ENCODE assay signal across 15 cellular contexts in the genomic region with DNA sequence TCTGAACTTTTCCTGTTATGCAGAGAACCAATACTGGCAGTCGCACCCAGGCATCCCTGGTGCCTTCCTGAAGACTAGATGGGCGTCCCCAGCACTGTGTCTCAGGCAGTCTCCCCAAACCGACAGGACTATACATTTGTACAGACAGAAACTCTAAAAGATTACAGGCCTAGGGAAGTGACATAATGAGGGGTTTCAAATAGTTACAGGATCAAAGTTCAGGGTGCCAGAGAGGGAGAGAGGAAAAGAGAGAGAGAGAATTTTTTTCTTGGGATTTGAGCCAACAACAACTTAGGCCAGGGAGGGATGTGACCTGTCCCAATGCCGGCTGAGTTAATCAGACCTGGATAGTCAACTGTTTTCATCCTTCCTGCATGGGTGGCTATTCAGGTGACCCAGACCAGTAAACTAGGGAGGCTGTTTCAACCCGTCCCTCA. TPM values are rescaled to one million over a fixed set of nuclear protein-coding genes. Genes with fewer than 3 reads are reported as not detected.
DNase-seq lines count a peak whose midpoint lies in the region; ATAC-seq and TF ChIP-seq lines count a peak whose summit lies in the region.
"Had no signal": no experiment of that assay in that cellular context is flagged by ENCODE, and none has a peak within 500 bp of the region (broad histone marks: within the 10 kb centered on the region; RNA-seq: fewer than 3 reads in every experiment).

No MANE protein-coding gene starts in this region.

- in situ Hi-C loops in Caki2 (cut with HindIII; ENCODE audit: low pct_unique_long_range_greater_than_20kb, low sequenced_read_pairs): no loop called here

- H3K9me3 ChIP-seq in PC-9 (ENCODE audit: insufficient read depth, low read depth) (no peaks in the 10 kb centered on the region), heart right ventricle (no peaks in the 10 kb centered on the region), spleen (no peaks in the 10 kb centered on the region)
- H3K9me3 ChIP-seq: A549, MG63 had no signal

- H3K4me1 Mint-ChIP-seq in nephron progenitor cell: peaks cover 26% of the 10 kb centered on the region
- H3K4me1 Mint-ChIP-seq in stimulated activated memory B cell treated with anti-CD40 and anti-IgM and Interleukin-4, amounts not matched to agents 10 μg/mL and 1 μg/mL and 100 μg/mL, for 72 hours: no peaks in the 10 kb centered on the region

- H3K4me3 Mint-ChIP-seq in nephron progenitor cell: no peak overlapping the region
- no peak overlapping the region for H3K4me3 Mint-ChIP-seq in stimulated activated memory B cell treated with anti-CD40 and anti-IgM and Interleukin-4, amounts not matched to agents 10 μg/mL and 1 μg/mL and 100 μg/mL, for 72 hours

- H3K36me3 ChIP-seq in PC-9 (ENCODE audit: low read depth) (no peaks in the 10 kb centered on the region), heart right ventricle (no peaks in the 10 kb centered on the region), spleen (no peaks in the 10 kb centered on the region)
- H3K36me3 ChIP-seq: MG63 had no signal

- H3K4me1 ChIP-seq in PC-9 (replicated peaks; ENCODE audit: insufficient read depth) (no peaks in the 10 kb centered on the region), heart right ventricle (peaks cover 0 to 26% (median 0%) of the 10 kb centered on the region in 9 donors), spleen (peaks cover 0 to 16% (median 0%) of the 10 kb centered on the region in 6 donors)

- no TSS peak for BruUV-seq in PC-9 (replicated peaks; lab: Mats Ljungman, UMichigan)

- no peak for TF ChIP-seq CTCF in PC-9 (conservative IDR thresholded peaks at IDR 0.05)
- TF ChIP-seq CTCF in heart right ventricle (IDR thresholded peaks at IDR 0.05): no peak
- TF ChIP-seq CTCF in nephron progenitor cell (IDR thresholded peaks at IDR 0.05): no peak
- no peak for TF ChIP-seq CTCF in spleen (IDR thresholded peaks at IDR 0.05 in 8 of 11, conservative IDR thresholded peaks at IDR 0.05 in 3 of 11)

- H3K27ac ChIP-seq in PC-9 (no peak overlapping the region), heart right ventricle (peak overlapping the region in 6 of 10 donors; percentile 23 to 74 (median 67)), spleen (no peak overlapping the region)
- H3K27ac ChIP-seq: A549 had no signal

- H2AFZ ChIP-seq in PC-9: 0 out of 2 replicates have a peak overlapping the region, but pooled peaks have one; percentile 27

- no peak for TF ChIP-seq POLR2A in spleen (IDR thresholded peaks at IDR 0.05)

- H3K79me2 ChIP-seq in PC-9 (ENCODE audit: low read depth): no peaks in the 10 kb centered on the region

- H3K4me2 ChIP-seq in PC-9: no peak overlapping the region
- H3K4me2 ChIP-seq: A549 had no signal

- H4K20me1 ChIP-seq in PC-9 (ENCODE audit: insufficient read depth): no peaks in the 10 kb centered on the region

- H3K9me3 Mint-ChIP-seq in nephron progenitor cell: no peaks in the 10 kb centered on the region
- no peaks in the 10 kb centered on the region for H3K9me3 Mint-ChIP-seq in stimulated activated memory B cell treated with anti-CD40 and anti-IgM and Interleukin-4, amounts not matched to agents 10 μg/mL and 1 μg/mL and 100 μg/mL, for 72 hours

- no peaks in the 10 kb centered on the region for H3K9me2 ChIP-seq in PC-9 (ENCODE audit: insufficient read depth)

- CTCF ChIA-PET in PC-9 (lab: Charles Lee): no interaction called here

- intact Hi-C loops in PC-9 (cut with micrococcal nuclease; ENCODE audit: unreplicated experiment) (no loop called here), heart right ventricle (cut with DNase I) (no loop called here), spleen (cut with DNase I; ENCODE audit: low total_unique reads) (no loop called here)

- DNase-seq in Caki2 (ENCODE audit: low read depth) (peak; percentile 15), PC-9 (no peak), heart right ventricle (no peak), nephron progenitor cell (no peak), NCI-H1417 treated with DMSO at 0.1 percent for 48 hours (lab: John Stamatoyannopoulos, UW) (no peak), spleen (no peak)
- DNase-seq: C1 segment of cervical spinal cord, DND-41, Karpas-422, MG63, NCI-H1092, NCI-H1694, NCI-H69 had no signal

- no peak overlapping the region for H3K4me3 ChIP-seq in PC-9
- peak overlapping the region in 1 of 10 donors; percentile 23 for H3K4me3 ChIP-seq in heart right ventricle
- H3K4me3 ChIP-seq in spleen: no peak overlapping the region
- H3K4me3 ChIP-seq: A549, MG63 had no signal

- peak overlapping the region; percentile 27 for H3K27ac Mint-ChIP-seq in nephron progenitor cell
- H3K27ac Mint-ChIP-seq in stimulated activated memory B cell treated with anti-CD40 and anti-IgM and Interleukin-4, amounts not matched to agents 10 μg/mL and 1 μg/mL and 100 μg/mL, for 72 hours: no peak overlapping the region

- POLR2A ChIA-PET in PC-9 (lab: Charles Lee; ENCODE audit: unreplicated experiment): no interaction called here

- no peaks in the 10 kb centered on the region for H3K36me3 Mint-ChIP-seq in nephron progenitor cell (ENCODE audit: low read depth)
- no peaks in the 10 kb centered on the region for H3K36me3 Mint-ChIP-seq in stimulated activated memory B cell treated with anti-CD40 and anti-IgM and Interleukin-4, amounts not matched to agents 10 μg/mL and 1 μg/mL and 100 μg/mL, for 72 hours

- H3K27me3 Mint-ChIP-seq in nephron progenitor cell (ENCODE audit: low read depth, poor library complexity): peaks cover 7% of the 10 kb centered on the region
- H3K27me3 Mint-ChIP-seq in stimulated activated memory B cell treated with anti-CD40 and anti-IgM and Interleukin-4, amounts not matched to agents 10 μg/mL and 1 μg/mL and 100 μg/mL, for 72 hours: peaks cover 26% of the 10 kb centered on the region

- WGBS in heart right ventricle, 2 donors: 56 to 59% methylated on average over 5 of the region's 5 CpGs
- WGBS in spleen, 5 donors: 60 to 85% (median 74%) methylated on average over 5 of the region's 5 CpGs

- H3K27me3 ChIP-seq in PC-9 (ENCODE audit: insufficient read depth, low read depth): no peaks in the 10 kb centered on the region
- peaks cover 0 to 3% (median 0%) of the 10 kb centered on the region in 7 donors for H3K27me3 ChIP-seq in heart right ventricle
- no peaks in the 10 kb centered on the region for H3K27me3 ChIP-seq in spleen (replicated peaks in 1 of 7)
- H3K27me3 ChIP-seq: MG63 had no signal

- H3F3A ChIP-seq in PC-9 (ENCODE audit: insufficient read depth, low read depth): no peaks in the 10 kb centered on the region

- ATAC-seq in heart right ventricle: peak in 6 of 8 donors; percentile 34 to 53 (median 44)
- ATAC-seq in stimulated activated memory B cell treated with anti-CD40 and anti-IgM and Interleukin-4, amounts not matched to agents 10 μg/mL and 1 μg/mL and 100 μg/mL, for 72 hours: no peak
- ATAC-seq: A549 had no signal

RNA-seq across cellular contexts. Expression of a gene that starts 9.3 kb away (rescaled TPM):
- 45.7 and 52.3 TPM in 2 replicates for total RNA-seq in Caki2 (2014; rRNA removed; shearing (Covaris generic); ENCODE audit: low replicate concordance)
- total RNA-seq in PC-9 (2021): 32.2 and 35.5 TPM in 2 replicates
- total RNA-seq in heart right ventricle: 10 to 100 TPM; 16.8 to 30.5 (median 20.2) TPM
- polyA plus RNA-seq in heart right ventricle: 1 to 10 TPM; 9.1 to 9.6 TPM
- 10 to 100 TPM; 33.0 to 54.6 (median 37.9) TPM for total RNA-seq in spleen
- polyA plus RNA-seq in spleen: 10 to 100 TPM; 10.3 to 16.8 (median 15.2) TPM

RNA-seq across cellular contexts. Expression of a gene that starts 11.6 kb away (rescaled TPM):
- total RNA-seq in Caki2 (2014; rRNA removed; shearing (Covaris generic); ENCODE audit: low replicate concordance): 9.9 and 13.5 TPM in 2 replicates
- total RNA-seq in PC-9 (2021): 10.3 and 11.3 TPM in 2 replicates
- 10 to 100 TPM; 14.2 to 20.3 (median 16.7) TPM for total RNA-seq in heart right ventricle
- 10 to 100 TPM; 21.3 to 23.1 TPM for polyA plus RNA-seq in heart right ventricle
- 10 to 100 TPM; 11.3 to 19.4 (median 16.3) TPM for total RNA-seq in spleen
- polyA plus RNA-seq in spleen: 10 to 100 TPM; 13.3 to 19.8 (median 19.5) TPM

RNA-seq across cellular contexts. Expression of a gene that starts 56.9 kb away (rescaled TPM):
- total RNA-seq in Caki2 (2014; rRNA removed; shearing (Covaris generic); ENCODE audit: low replicate concordance): 114 and 150 TPM in 2 replicates
- 70.6 and 114 TPM in 2 replicates for total RNA-seq in PC-9 (2021)
- total RNA-seq in heart right ventricle: 100 to 1,000 TPM in 3 of 10 donors, 10 to 100 TPM in 7; 80.7 to 108 (median 91.4) TPM
- 100 to 1,000 TPM in 1 of 2 donors, 10 to 100 TPM in 1; 26.8 to 114 TPM for polyA plus RNA-seq in heart right ventricle
- 100 to 1,000 TPM in 1 of 7 donors, 10 to 100 TPM in 6; 40.7 to 105 (median 48.1) TPM for total RNA-seq in spleen
- polyA plus RNA-seq in spleen: 10 to 100 TPM; 35.0 to 65.8 (median 43.7) TPM

Comparison
In these comparisons a context has a peak if more than half of its experiments do, and no peak if none do; other contexts are left out.
1. H3K27ac ChIP-seq: peak in heart right ventricle (6 of 10); none in PC-9 (single experiment) and spleen (0 of 8).